Comparison of ENCODE assay signal across 8 cellular contexts in the genomic region with DNA sequence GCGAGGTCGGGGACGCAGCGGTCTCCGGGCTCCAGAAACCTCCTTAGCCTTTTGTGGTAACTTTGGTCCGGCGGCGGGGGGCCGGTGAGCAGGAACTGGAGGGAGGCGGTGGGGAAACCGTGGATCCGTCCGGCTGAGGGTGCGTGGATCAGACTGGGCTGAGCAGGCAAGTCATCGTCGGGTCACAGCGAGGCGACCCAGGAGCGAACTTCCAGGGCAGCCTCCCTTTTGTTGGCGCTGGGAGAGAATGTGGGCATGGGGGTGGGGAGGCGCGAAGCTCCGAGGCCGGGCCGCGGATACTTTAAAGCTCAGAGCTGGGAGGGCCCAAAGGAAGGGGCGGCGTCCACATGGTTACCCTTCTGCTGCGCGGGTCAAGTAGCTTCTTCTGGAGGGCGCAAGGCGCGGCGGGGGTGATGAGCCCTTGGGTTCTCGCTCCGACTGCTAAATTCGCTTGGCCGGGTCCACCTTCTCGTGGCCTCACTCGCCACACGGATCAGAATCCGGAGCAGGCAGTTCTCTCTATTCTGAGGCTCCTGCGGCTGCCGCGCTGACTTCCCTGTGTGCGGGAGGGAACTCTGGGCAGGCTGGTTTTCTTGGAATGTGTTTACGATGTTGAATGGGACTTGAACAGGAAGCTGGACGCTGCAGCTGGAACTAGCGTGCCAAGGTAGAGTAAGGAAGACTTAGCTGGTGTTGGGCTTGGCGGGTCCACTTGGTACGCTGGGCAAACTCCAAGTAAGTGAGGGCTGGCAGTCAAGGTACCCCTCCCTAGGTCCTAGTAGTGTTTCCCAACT. TPM values are rescaled to one million over a fixed set of nuclear protein-coding genes. Genes with fewer than 3 reads are reported as not detected.
DNase-seq lines count a peak whose midpoint lies in the region; ATAC-seq and TF ChIP-seq lines count a peak whose summit lies in the region.

No MANE protein-coding gene starts in this region.

- no peak for DNase-seq in stimulated activated naive CD8-positive, alpha-beta T cell treated with anti-CD3 and anti-CD28 coated beads, Interleukin-15, amount 100 ng/mL, for 72 hours
- DNase-seq in stimulated activated naive CD8-positive, alpha-beta T cell treated with anti-CD3 and anti-CD28 coated beads, Interleukin-15, Interleukin-2, amounts not matched to agents 100 U/mL and 50 U/mL, for 24 hours: no peak
- DNase-seq in SJCRH30: peak; percentile 98
- DNase-seq in epithelial cell of esophagus (ENCODE audit: low read depth): peak; percentile 73
- DNase-seq in vagina (ENCODE audit: extremely low spot score in 2 of 2): peak in 1 of 2 donors; percentile 92
- DNase-seq in stimulated activated CD4-positive, alpha-beta T cell treated with anti-CD3 and anti-CD28 coated beads, Interleukin-12 subunit alpha, Interleukin-12 subunit beta, amount 100 ng/mL, for 4 hours: no peak
- DNase-seq in NCI-H2171 treated with DMSO at 0.1 percent for 48 hours (lab: John Stamatoyannopoulos, UW): no peak

- no peaks in the 10 kb centered on the region for H3K27me3 ChIP-seq in SJCRH30
- H3K27me3 ChIP-seq in vagina: no peaks in the 10 kb centered on the region

- peak overlapping the region; percentile 89 for H3K27ac ChIP-seq in SJCRH30
- H3K27ac ChIP-seq in mesodermal cell (ENCODE audit: low read depth, low read length, severe bottlenecking): peak overlapping the region; percentile 92
- H3K27ac ChIP-seq in vagina: peak overlapping the region; percentile 98

- H3K36me3 ChIP-seq in SJCRH30: no peaks in the 10 kb centered on the region
- H3K36me3 ChIP-seq in mesodermal cell (ENCODE audit: control insufficient read depth, insufficient read depth, low read length): no peaks in the 10 kb centered on the region
- H3K36me3 ChIP-seq in vagina: no peaks in the 10 kb centered on the region

- H3K4me3 ChIP-seq in SJCRH30 (peak overlapping the region; percentile 86), epithelial cell of esophagus (ENCODE audit: low read length) (peak overlapping the region; percentile 64), mesodermal cell (ENCODE audit: extremely low read depth, insufficient read depth, low read length, poor library complexity, severe bottlenecking) (peak overlapping the region; percentile 90), vagina (peak overlapping the region; percentile 65 to 77)

- intact Hi-C loops in vagina (cut with DNase I): no loop called here

- no peaks in the 10 kb centered on the region for H3K9me3 ChIP-seq in SJCRH30 (replicated peaks)
- H3K9me3 ChIP-seq in mesodermal cell (ENCODE audit: control insufficient read depth, low read length): no peaks in the 10 kb centered on the region
- no peaks in the 10 kb centered on the region for H3K9me3 ChIP-seq in vagina

- H3K27me3 Mint-ChIP-seq in stimulated activated naive CD8-positive, alpha-beta T cell treated with anti-CD3 and anti-CD28 coated beads, Interleukin-15, amount 100 ng/mL, for 72 hours: peaks cover 40% of the 10 kb centered on the region

- no peak overlapping the region for H3K27ac Mint-ChIP-seq in stimulated activated naive CD8-positive, alpha-beta T cell treated with anti-CD3 and anti-CD28 coated beads, Interleukin-15, amount 100 ng/mL, for 72 hours

- H3K4me3 Mint-ChIP-seq in stimulated activated naive CD8-positive, alpha-beta T cell treated with anti-CD3 and anti-CD28 coated beads, Interleukin-15, amount 100 ng/mL, for 72 hours: peak overlapping the region; percentile 72 to 74

- H3K4me1 ChIP-seq in SJCRH30 (peaks cover 15% of the 10 kb centered on the region), mesodermal cell (ENCODE audit: control insufficient read depth, insufficient read depth, low read length, poor library complexity, severe bottlenecking) (no peaks in the 10 kb centered on the region), vagina (peaks cover 34% of the 10 kb centered on the region)

- peaks cover 20% of the 10 kb centered on the region for H3K4me1 Mint-ChIP-seq in stimulated activated naive CD8-positive, alpha-beta T cell treated with anti-CD3 and anti-CD28 coated beads, Interleukin-15, amount 100 ng/mL, for 72 hours

- WGBS in mesodermal cell (ENCODE audit: insufficient coverage in 2 of 2), 2 experiments: 0 to 1% methylated on average over 36 to 40 of the region's 51 CpGs

- no peak for TF ChIP-seq CTCF in epithelial cell of esophagus (IDR thresholded peaks at IDR 0.05; ENCODE audit: insufficient read depth, low read depth, low read length, missing control alignments)
- no peak for TF ChIP-seq CTCF in vagina (IDR thresholded peaks at IDR 0.05)

- H3K9me3 Mint-ChIP-seq in stimulated activated naive CD8-positive, alpha-beta T cell treated with anti-CD3 and anti-CD28 coated beads, Interleukin-15, amount 100 ng/mL, for 72 hours: no peaks in the 10 kb centered on the region

- peak in 1 of 2 donors; percentile 57 for TF ChIP-seq POLR2A in vagina (IDR thresholded peaks at IDR 0.05)

- peak; percentile 31 for ATAC-seq in stimulated activated naive CD8-positive, alpha-beta T cell treated with anti-CD3 and anti-CD28 coated beads, Interleukin-15, amount 100 ng/mL, for 72 hours
- ATAC-seq in stimulated activated naive CD8-positive, alpha-beta T cell treated with anti-CD3 and anti-CD28 coated beads, Interleukin-15, Interleukin-2, amounts not matched to agents 100 U/mL and 50 U/mL, for 24 hours: no peak

RNA-seq across cellular contexts. Expression of a gene that starts 1.0 kb away (rescaled TPM):
- total RNA-seq in SJCRH30 (2014; rRNA removed; shearing (Covaris generic)): 77.2 and 90.0 TPM in 2 replicates
- polyA plus RNA-seq in mesodermal cell (2013, experiment 1 of 2): 94.3 TPM
- polyA plus RNA-seq in mesodermal cell (2013, experiment 2 of 2): 127 TPM
- total RNA-seq in vagina: 57.2 TPM

Comparison
In these comparisons a context has a peak if more than half of its experiments do, and no peak if none do; other contexts are left out.
1. DNase-seq: peak in SJCRH30 (2 of 2) and epithelial cell of esophagus (single experiment); none in stimulated activated naive CD8-positive, alpha-beta T cell treated with anti-CD3 and anti-CD28 coated beads, Interleukin-15, amount 100 ng/mL, for 72 hours (0 of 2), stimulated activated naive CD8-positive, alpha-beta T cell treated with anti-CD3 and anti-CD28 coated beads, Interleukin-15, Interleukin-2, amounts not matched to agents 100 U/mL and 50 U/mL, for 24 hours (single experiment), stimulated activated CD4-positive, alpha-beta T cell treated with anti-CD3 and anti-CD28 coated beads, Interleukin-12 subunit alpha, Interleukin-12 subunit beta, amount 100 ng/mL, for 4 hours (single experiment) and NCI-H2171 treated with DMSO at 0.1 percent for 48 hours (single experiment).
2. Peak in every context shown above with its lines, with median percentiles within 50 percentile points of each other: H3K27ac ChIP-seq and H3K4me3 ChIP-seq.